In genomic region chr20:36472656-36473071, GRCh38 we compare ENCODE assay signal across 8 cellular contexts.
A peak's percentile ranks its signal among the peaks of the same experiment; 100 is the strongest.
DNase-seq lines count a peak whose midpoint lies in the region; ATAC-seq and TF ChIP-seq lines count a peak whose summit lies in the region.

No MANE protein-coding gene starts in this region.

- POLR2A ChIA-PET in Panc1 (lab: Charles Lee) = interaction anchor here (0.8 to 1.2 kb wide), 2 partner anchors 9 to 69 kb away, joined by 4 read pairs; no protein-coding TSS in a partner anchor

- no TSS peak for BruUV-seq in Panc1 (replicated peaks; lab: Mats Ljungman, UMichigan)

- DNase-seq in Panc1 (ENCODE audit: low read depth, low spot score) (no peak), COLO829 (ENCODE audit: low spot score) (no peak)
- DNase-seq in effector CD4-positive, alpha-beta T cell = no peak

- H3K4me3 Mint-ChIP-seq in dendritic cell treated with granulocyte-macrophage colony-stimulating factor and Interleukin-4, amounts not matched to agents 40 ng/mL and 50 ng/mL, for 4 days = peak overlapping the region; percentile 58
- H3K4me3 Mint-ChIP-seq in nephron = no peak overlapping the region

- H3K9me3 ChIP-seq in Panc1 (ENCODE audit: control insufficient read depth, insufficient read depth, low read depth, low read length) = no peaks in the 10 kb centered on the region

- no peaks in the 10 kb centered on the region for H3K36me3 ChIP-seq in Panc1 (ENCODE audit: control insufficient read depth, insufficient read depth, low read length)

- H3K36me3 Mint-ChIP-seq in dendritic cell treated with granulocyte-macrophage colony-stimulating factor and Interleukin-4, amounts not matched to agents 40 ng/mL and 50 ng/mL, for 4 days (ENCODE audit: low read depth) = peaks cover 21% of the 10 kb centered on the region
- H3K36me3 Mint-ChIP-seq in nephron (ENCODE audit: low read depth) = peaks cover 13% of the 10 kb centered on the region

- in situ Hi-C loops in Panc1 (cut with HindIII; ENCODE audit: low pct_unique_long_range_greater_than_20kb, low sequenced_read_pairs) = no loop called here

- H3K27ac Mint-ChIP-seq in dendritic cell treated with granulocyte-macrophage colony-stimulating factor and Interleukin-4, amounts not matched to agents 40 ng/mL and 50 ng/mL, for 4 days = peak overlapping the region; percentile 78
- H3K27ac Mint-ChIP-seq in nephron = peak overlapping the region in 2 of 3 experiments; percentile 3 to 38

- CTCF ChIA-PET in Panc1 (lab: Charles Lee) = interaction anchor here (0.7 kb wide), 1 partner anchor 13 kb away, joined by 3 read pairs; no protein-coding TSS in a partner anchor

- no peaks in the 10 kb centered on the region for H3K9me3 Mint-ChIP-seq in dendritic cell treated with granulocyte-macrophage colony-stimulating factor and Interleukin-4, amounts not matched to agents 40 ng/mL and 50 ng/mL, for 4 days
- no peaks in the 10 kb centered on the region for H3K9me3 Mint-ChIP-seq in nephron

- intact Hi-C loops in Panc1 (cut with micrococcal nuclease; ENCODE audit: unreplicated experiment) = no loop called here
- intact Hi-C loops in dendritic cell treated with granulocyte-macrophage colony-stimulating factor and Interleukin-4, amounts not matched to agents 40 ng/mL and 50 ng/mL, for 4 days (cut with micrococcal nuclease) = no loop called here

- ATAC-seq in Panc1 = peak; percentile 56
- no peak for ATAC-seq in HG02884 (IDR thresholded peaks at IDR 0.05; ENCODE audit: unreplicated experiment)
- ATAC-seq in HG03439 (IDR thresholded peaks at IDR 0.05; ENCODE audit: unreplicated experiment) = no peak

- H3K27ac ChIP-seq in Panc1 (ENCODE audit: low read length) = peak overlapping the region; percentile 29; the same call in 1 of the 2 replicates

- no peak for TF ChIP-seq CTCF in Panc1 (IDR thresholded peaks at IDR 0.05)
- TF ChIP-seq CTCF in nephron (IDR thresholded peaks at IDR 0.05; ENCODE audit: unreplicated experiment in 3 of 3) = no peak

- H3K27me3 Mint-ChIP-seq in dendritic cell treated with granulocyte-macrophage colony-stimulating factor and Interleukin-4, amounts not matched to agents 40 ng/mL and 50 ng/mL, for 4 days = no peaks in the 10 kb centered on the region
- no peaks in the 10 kb centered on the region for H3K27me3 Mint-ChIP-seq in nephron (ENCODE audit: low read depth)

- H3K27me3 ChIP-seq in Panc1 (ENCODE audit: control insufficient read depth, insufficient read depth, low read length) = no peaks in the 10 kb centered on the region

- H3K4me1 ChIP-seq in Panc1 (ENCODE audit: control insufficient read depth, insufficient read depth, low read length) = peaks cover 38% of the 10 kb centered on the region

- peak; percentile 17 for TF ChIP-seq POLR2A in GM15510 (IDR thresholded peaks at IDR 0.05; ENCODE audit: borderline replicate concordance, extremely low read depth, insufficient read length)

- H3K4me3 ChIP-seq in Panc1 (ENCODE audit: low read depth in 2 of 2, low read length in 2 of 2) = peak overlapping the region in 1 of 2 experiments; percentile 13; a peak in 1 of 4 replicates

- H3K4me1 Mint-ChIP-seq in dendritic cell treated with granulocyte-macrophage colony-stimulating factor and Interleukin-4, amounts not matched to agents 40 ng/mL and 50 ng/mL, for 4 days (ENCODE audit: low read depth) = peaks cover 57% of the 10 kb centered on the region
- H3K4me1 Mint-ChIP-seq in nephron = peaks cover 56% of the 10 kb centered on the region
